In the genomic region with DNA sequence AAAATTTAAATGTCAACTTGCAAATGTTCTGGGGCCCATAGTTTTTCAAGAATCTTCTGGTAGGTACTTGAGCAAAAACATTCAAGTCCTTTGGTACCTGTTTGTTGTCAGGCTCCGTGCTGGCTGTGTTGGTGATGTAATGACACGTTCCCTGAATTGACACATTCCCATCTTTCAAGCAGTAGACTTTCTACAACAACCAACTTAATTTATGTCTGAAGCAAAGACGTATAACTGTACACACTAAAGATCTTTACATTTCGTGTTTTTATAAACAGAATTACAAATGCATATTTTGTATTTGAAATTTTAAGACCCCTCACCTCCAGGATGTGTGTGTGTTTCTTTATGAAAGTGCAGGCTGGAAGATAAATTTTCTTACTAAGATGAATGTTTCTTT, we compare ENCODE assay signal across 1 cellular context.
TF ChIP-seq lines count a peak whose summit lies in the region.

No MANE protein-coding gene starts in this region.

TF ChIP-seq in HEK293, 187 proteins besides CTCF, POLR2A, EP300 and RAD21 (continued from another document):
- TF ChIP-seq PRDM1 (tag by site-specific recombination; IDR thresholded peaks at IDR 0.05), result peak; percentile 72
- TF ChIP-seq, protein P1, sequence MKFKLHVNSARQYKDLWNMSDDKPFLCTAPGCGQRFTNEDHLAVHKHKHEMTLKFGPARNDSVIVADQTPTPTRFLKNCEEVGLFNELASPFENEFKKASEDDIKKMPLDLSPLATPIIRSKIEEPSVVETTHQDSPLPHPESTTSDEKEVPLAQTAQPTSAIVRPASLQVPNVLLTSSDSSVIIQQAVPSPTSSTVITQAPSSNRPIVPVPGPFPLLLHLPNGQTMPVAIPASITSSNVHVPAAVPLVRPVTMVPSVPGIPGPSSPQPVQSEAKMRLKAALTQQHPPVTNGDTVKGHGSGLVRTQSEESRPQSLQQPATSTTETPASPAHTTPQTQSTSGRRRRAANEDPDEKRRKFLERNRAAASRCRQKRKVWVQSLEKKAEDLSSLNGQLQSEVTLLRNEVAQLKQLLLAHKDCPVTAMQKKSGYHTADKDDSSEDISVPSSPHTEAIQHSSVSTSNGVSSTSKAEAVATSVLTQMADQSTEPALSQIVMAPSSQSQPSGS (tag by site-specific recombination; IDR thresholded peaks at IDR 0.05; ENCODE audit: low read depth), result peak; percentile 46
- TF ChIP-seq WT1 (tag by site-specific recombination; IDR thresholded peaks at IDR 0.05), result no peak
- no peak for TF ChIP-seq ZBTB7A (tag by site-specific recombination; IDR thresholded peaks at IDR 0.05; ENCODE audit: low read depth)
- TF ChIP-seq GLI4 (tag by site-specific recombination; IDR thresholded peaks at IDR 0.05), result no peak
- no peak for TF ChIP-seq ZNF529 (tag by site-specific recombination; IDR thresholded peaks at IDR 0.05; ENCODE audit: insufficient replicate concordance)
